In genomic region chr14:100441271-100441947, GRCh38 we compare ENCODE assay signal across 16 cellular contexts.
DNase-seq lines count a peak whose midpoint lies in the region; ATAC-seq, FAIRE-seq and TF ChIP-seq lines count a peak whose summit lies in the region.
"Had no signal": no experiment of that assay in that cellular context is flagged by ENCODE, and none has a peak within 500 bp of the region (broad histone marks: within the 10 kb centered on the region; RNA-seq: fewer than 3 reads in every experiment).

No MANE protein-coding gene starts in this region.

- no peak overlapping the region for H3K56ac ChIP-seq in mesendoderm (ENCODE audit: low read length)

- in situ Hi-C loops in K562 (cut with MboI) = no loop called here

- H3K4me2 ChIP-seq in K562 (ENCODE audit: insufficient read depth, low read length) (peak overlapping the region; percentile 65), neural cell (ENCODE audit: low read length) (no peak overlapping the region), mesendoderm (ENCODE audit: low read length) (no peak overlapping the region)

- H3K27ac ChIP-seq in C4-2B (peak overlapping the region; percentile 7; the same call in 1 of the 2 replicates), K562 (ENCODE audit: extremely low read depth, low read depth, low read length) (peak overlapping the region; percentile 46), neural cell (ENCODE audit: low read length) (peak overlapping the region; percentile 70), mesendoderm (ENCODE audit: low read depth, low read length) (no peak overlapping the region), aorta (ENCODE audit: low read depth in 1 of 2, low read length in 2 of 2) (no peak overlapping the region)

- no peak overlapping the region for H3K23ac ChIP-seq in mesendoderm (ENCODE audit: low read length)

- no peak for TF ChIP-seq POLR2A in K562 (conservative IDR thresholded peaks at IDR 0.05)

- ATAC-seq in HG02884 (IDR thresholded peaks at IDR 0.05; ENCODE audit: unreplicated experiment) = peak; percentile 59
- peak; percentile 25 for ATAC-seq in K562
- ATAC-seq in aorta (ENCODE audit: low FRiP score) = no peak
- no peak for ATAC-seq in HG03378 (IDR thresholded peaks at IDR 0.05; ENCODE audit: unreplicated experiment)

- H2AFZ ChIP-seq in K562 (ENCODE audit: low read depth, low read length) (peak overlapping the region; percentile 54; the same call in 1 of the 2 replicates), neural cell (ENCODE audit: low read depth, low read length) (no peak overlapping the region)

- no peaks in the 10 kb centered on the region for H3K9me1 ChIP-seq in K562 (ENCODE audit: control insufficient read depth, insufficient read depth, low read length)

- H3K36me3 ChIP-seq in K562 (ENCODE audit: control insufficient read depth, insufficient read depth, low read length) (no peaks in the 10 kb centered on the region), neural cell (ENCODE audit: insufficient read depth, low read length) (no peaks in the 10 kb centered on the region), mesendoderm (ENCODE audit: control insufficient read depth, insufficient read depth, low read length) (no peaks in the 10 kb centered on the region), aorta (ENCODE audit: control insufficient read depth in 1 of 2, insufficient read depth in 2 of 2, low read length in 1 of 2) (no peaks in the 10 kb centered on the region)
- H3K36me3 ChIP-seq: esophagus squamous epithelium had no signal

- intact Hi-C loops in K562 (cut with micrococcal nuclease) (loop anchor here (10.0 kb wide), 1 partner anchor 57 kb away; no protein-coding TSS in a partner anchor), aorta (cut with DNase I) (loop anchor here in 1 of 2 donors (5.0 kb wide), 1 partner anchor 211 kb away; no protein-coding TSS in a partner anchor)

- no peak overlapping the region for H4K8ac ChIP-seq in mesendoderm (ENCODE audit: low read depth, low read length)

- H4K20me1 ChIP-seq in K562 (replicated peaks; ENCODE audit: control insufficient read depth, insufficient read depth, low read length) = no peaks in the 10 kb centered on the region
- H4K20me1 ChIP-seq in neural cell (ENCODE audit: insufficient read depth) = no peaks in the 10 kb centered on the region

- H3F3A ChIP-seq in neural cell (ENCODE audit: insufficient read depth, low read length, poor library complexity, severe bottlenecking) = peaks cover 5% of the 10 kb centered on the region

- no peak overlapping the region for H2BK5ac ChIP-seq in mesendoderm (ENCODE audit: low read length)

- TF ChIP-seq EP300 in K562 (IDR thresholded peaks at IDR 0.05; ENCODE audit: low read length) = no peak
- TF ChIP-seq EP300 in neural cell (conservative IDR thresholded peaks at IDR 0.05; ENCODE audit: poor library complexity, severe bottlenecking) = no peak

- FAIRE-seq in K562 (lab: Jason Lieb, UNC) = no peak

- H3K9me2 ChIP-seq in neural cell (ENCODE audit: insufficient read depth, low read length) = no peaks in the 10 kb centered on the region

- CTCF ChIA-PET in K562 (lab: Yijun Ruan, JAX; ENCODE audit: low intra/inter-chr PET ratio) = interaction anchor here (2.3 kb wide), 1 partner anchor 213 kb away, joined by 9 read pairs; no protein-coding TSS in a partner anchor

- TF ChIP-seq RAD21 in K562 (CRISPR knock-in tag; conservative IDR thresholded peaks at IDR 0.05 in 1 of 2, IDR thresholded peaks at IDR 0.05 in 1 of 2) (no peak), neural cell (conservative IDR thresholded peaks at IDR 0.05) (no peak)

- H4K5ac ChIP-seq in mesendoderm (ENCODE audit: low read length) = no peak overlapping the region

- no peaks in the 10 kb centered on the region for H3K27me3 ChIP-seq in K562 (ENCODE audit: control insufficient read depth in 2 of 2, insufficient read depth in 2 of 2, low read length in 2 of 2)
- H3K27me3 ChIP-seq in neural cell (ENCODE audit: insufficient read depth, low read depth, low read length) = no peaks in the 10 kb centered on the region
- no peaks in the 10 kb centered on the region for H3K27me3 ChIP-seq in mesendoderm (ENCODE audit: insufficient read depth, low read length, poor library complexity)
- H3K27me3 ChIP-seq in aorta (ENCODE audit: control insufficient read depth in 1 of 2, insufficient read depth in 2 of 2, low read length in 1 of 2) = no peaks in the 10 kb centered on the region
- H3K27me3 ChIP-seq: esophagus squamous epithelium had no signal

- TF ChIP-seq CTCF in C4-2B (conservative IDR thresholded peaks at IDR 0.05) (no peak), K562 (IDR thresholded peaks at IDR 0.05 in 2 of 3, conservative IDR thresholded peaks at IDR 0.05 in 1 of 3; ENCODE audit: insufficient read depth in 2 of 3, low read depth in 1 of 3, low read length in 3 of 3) (no peak), neural cell (IDR thresholded peaks at IDR 0.05; ENCODE audit: poor library complexity, severe bottlenecking) (no peak)

- H3K79me2 ChIP-seq in K562 (ENCODE audit: control insufficient read depth, insufficient read depth, low read length) = no peaks in the 10 kb centered on the region
- peaks cover 4% of the 10 kb centered on the region for H3K79me2 ChIP-seq in neural cell (replicated peaks; ENCODE audit: insufficient read depth, low read length)
- no peaks in the 10 kb centered on the region for H3K79me2 ChIP-seq in mesendoderm (ENCODE audit: control insufficient read depth, insufficient read depth, low read length)

- peaks cover 29 to 40% of the 10 kb centered on the region in 2 experiments for H3K4me1 ChIP-seq in K562 (replicated peaks in 1 of 2; ENCODE audit: control insufficient read depth in 2 of 2, insufficient read depth in 2 of 2, low read length in 2 of 2)
- H3K4me1 ChIP-seq in mesendoderm (ENCODE audit: control insufficient read depth, low read depth, low read length) = no peaks in the 10 kb centered on the region
- H3K4me1 ChIP-seq in aorta (ENCODE audit: control insufficient read depth in 1 of 2, insufficient read depth in 2 of 2, low read length in 2 of 2) = no peaks in the 10 kb centered on the region

- H2BK15ac ChIP-seq in mesendoderm (replicated peaks; ENCODE audit: low read depth) = no peak overlapping the region

- WGBS in K562 (ENCODE audit: insufficient coverage, low coverage, missing lambda C conversion rate) = 43% methylated on average over 5 of the region's 6 CpGs
- no CpG with 5 or more reads among the region's 6 CpGs for WGBS in mesendoderm (ENCODE audit: extremely low coverage, insufficient coverage, low lambda C conversion rate)
- 94 to 95% methylated on average over 6 of the region's 6 CpGs for WGBS in aorta, 2 donors

- H3K4ac ChIP-seq in mesendoderm (ENCODE audit: low read depth, low read length) = no peak overlapping the region

- no peaks in the 10 kb centered on the region for H3K9me3 ChIP-seq in K562 (replicated peaks; ENCODE audit: control insufficient read depth, insufficient read depth, low read depth, low read length)
- H3K9me3 ChIP-seq in neural cell (ENCODE audit: low read length) = no peaks in the 10 kb centered on the region
- H3K9me3 ChIP-seq in aorta (ENCODE audit: control insufficient read depth, low read length) = no peaks in the 10 kb centered on the region
- H3K9me3 ChIP-seq: esophagus squamous epithelium had no signal

- H3K4me3 ChIP-seq in K562 (no peak overlapping the region), neural cell (ENCODE audit: low read length) (no peak overlapping the region), mesendoderm (ENCODE audit: low read length) (no peak overlapping the region), aorta (ENCODE audit: low read length in 2 of 2) (no peak overlapping the region)
- H3K4me3 ChIP-seq: esophagus squamous epithelium had no signal

- DNase-seq in K562 (ENCODE audit: extremely low read depth in 1 of 4, low spot score in 3 of 4) = peak in 3 of 4 experiments; percentile 26 to 34 (median 32)
- no peak for DNase-seq in SKM-1 (lab: John Stamatoyannopoulos, UW; ENCODE audit: unreplicated experiment)
- no peak for DNase-seq in mesendoderm
- no peak for DNase-seq in aorta
- DNase-seq: activated naive CD4-positive, alpha-beta T cell treated with anti-CD3 and anti-CD28 coated beads, Interleukin-2, amount 50 U/mL, for 16 hours; EL; esophagus squamous epithelium; glutamatergic neuron; immature natural killer cell; NCI-H187 treated with DMSO at 0.1 percent for 48 hours; NCI-H446; Right ventricle myocardium superior had no signal

- POLR2A ChIA-PET in K562 (lab: Yijun Ruan, JAX) = interaction anchor here (0.5 to 1.5 kb wide), 2 partner anchors 11 to 13 kb away, joined by 3 to 5 read pairs; no protein-coding TSS in a partner anchor

- no TSS peak for BruUV-seq in K562 (replicated peaks; lab: Mats Ljungman, UMichigan)

- H2BK120ac ChIP-seq in mesendoderm (ENCODE audit: low read depth, low read length) = no peak overlapping the region

- H3K79me1 ChIP-seq in mesendoderm (ENCODE audit: low read length) = no peaks in the 10 kb centered on the region

- no peak overlapping the region for H3K18ac ChIP-seq in mesendoderm (ENCODE audit: low read length)

- H2AK5ac ChIP-seq in mesendoderm (ENCODE audit: low read length) = no peak overlapping the region

- H3K9ac ChIP-seq in K562 (ENCODE audit: insufficient read depth in 1 of 2, low read depth in 2 of 2, low read length in 2 of 2) = peak overlapping the region in 1 of 2 experiments; percentile 36; a peak in 1 of 4 replicates
- peak overlapping the region; percentile 42 for H3K9ac ChIP-seq in neural cell (ENCODE audit: low read length)
- H3K9ac ChIP-seq in mesendoderm (ENCODE audit: low read length) = no peak overlapping the region

TF ChIP-seq in neural cell, 6 proteins besides CTCF, POLR2A, EP300 and RAD21 (continues in another document):
- TF ChIP-seq POLR2AphosphoS5 (IDR thresholded peaks at IDR 0.05) (no peak), SMC3 (conservative IDR thresholded peaks at IDR 0.05; ENCODE audit: poor library complexity) (no peak)

Comparison
In these comparisons a context has a peak if more than half of its experiments do, and no peak if none do; other contexts are left out.
1. H3K27ac ChIP-seq: peak in C4-2B (single experiment), K562 (single experiment) and neural cell (single experiment); none in mesendoderm (single experiment) and aorta (0 of 2).
2. ATAC-seq: peak in HG02884 (single experiment) and K562 (single experiment); none in aorta (single experiment) and HG03378 (single experiment).
3. DNase-seq: peak in K562 (3 of 4); none in SKM-1 (single experiment), mesendoderm (single experiment) and aorta (0 of 2).